In the genomic region with DNA sequence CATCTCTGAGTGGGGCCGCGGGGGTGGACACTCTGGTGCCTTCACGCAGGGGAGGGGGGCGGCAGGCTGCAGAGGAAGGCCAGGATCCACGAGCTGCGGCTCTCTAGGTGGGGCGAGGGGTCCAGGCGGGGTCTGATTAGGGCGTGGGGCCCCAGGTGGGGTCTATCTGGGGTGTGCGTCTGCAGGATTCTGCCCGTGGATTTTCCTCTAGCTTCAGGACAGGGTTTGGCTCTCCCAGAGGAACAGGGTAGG, we compare ENCODE assay signal across 1 cellular context.
TF ChIP-seq lines count a peak whose summit lies in the region.

No MANE protein-coding gene starts in this region.

TF ChIP-seq in GM12878, 131 proteins besides CTCF, POLR2A, EP300 and RAD21 (continued from another document):
- TF ChIP-seq BCL3 (IDR thresholded peaks at IDR 0.05; ENCODE audit: borderline replicate concordance, insufficient read depth, low read depth, low read length, poor library complexity, severe bottlenecking) (no peak), USF2 (IDR thresholded peaks at IDR 0.05; ENCODE audit: borderline replicate concordance, low read depth, low read length) (no peak), FOXM1 (IDR thresholded peaks at IDR 0.05; ENCODE audit: low read depth, low read length) (no peak), TAF1 (IDR thresholded peaks at IDR 0.05; ENCODE audit: borderline replicate concordance, low read depth, low read length) (no peak), RUNX3 (IDR thresholded peaks at IDR 0.05; ENCODE audit: low read length) (no peak), SP1 (IDR thresholded peaks at IDR 0.05; ENCODE audit: low read depth, low read length) (no peak), SPI1 (IDR thresholded peaks at IDR 0.05; ENCODE audit: borderline replicate concordance, insufficient read depth, low read depth, low read length) (no peak)
